1 cellular context compared by ENCODE assay signal in genomic region chr7:151940048-151940845, GRCh38.
TF ChIP-seq lines count a peak whose summit lies in the region.

No MANE protein-coding gene starts in this region.

TF ChIP-seq in IMR-90, 13 proteins besides CTCF, POLR2A, EP300 and RAD21 (continued from another document):
- TF ChIP-seq MAFK (IDR thresholded peaks at IDR 0.05; ENCODE audit: low read depth, low read length), result no peak
- no peak for TF ChIP-seq NFE2L2 (IDR thresholded peaks at IDR 0.05; ENCODE audit: low read depth, low read length)
- TF ChIP-seq BHLHE40 (IDR thresholded peaks at IDR 0.05; ENCODE audit: low read depth, low read length), result no peak
- TF ChIP-seq RCOR1 (IDR thresholded peaks at IDR 0.05; ENCODE audit: insufficient replicate concordance, low read length), result no peak
- TF ChIP-seq RFX5 (IDR thresholded peaks at IDR 0.05; ENCODE audit: low read depth, low read length), result no peak
- TF ChIP-seq FOS (IDR thresholded peaks at IDR 0.05; ENCODE audit: low read depth, low read length), result 0 out of 2 replicates have a peak, but pooled peaks have one; percentile 24
- TF ChIP-seq USF2 (IDR thresholded peaks at IDR 0.05; ENCODE audit: low read depth, low read length), result no peak
- TF ChIP-seq SMC3 (IDR thresholded peaks at IDR 0.05; ENCODE audit: low read depth, low read length), result no peak
- TF ChIP-seq CHD1 (IDR thresholded peaks at IDR 0.05; ENCODE audit: low read depth, low read length), result no peak
- TF ChIP-seq ELK1 (IDR thresholded peaks at IDR 0.05; ENCODE audit: borderline replicate concordance, low read depth, low read length), result no peak
- TF ChIP-seq MAZ (IDR thresholded peaks at IDR 0.05; ENCODE audit: borderline replicate concordance, low read depth, low read length), result no peak
